Comparison of ENCODE assay signal across 1 cellular context in the genomic region with DNA sequence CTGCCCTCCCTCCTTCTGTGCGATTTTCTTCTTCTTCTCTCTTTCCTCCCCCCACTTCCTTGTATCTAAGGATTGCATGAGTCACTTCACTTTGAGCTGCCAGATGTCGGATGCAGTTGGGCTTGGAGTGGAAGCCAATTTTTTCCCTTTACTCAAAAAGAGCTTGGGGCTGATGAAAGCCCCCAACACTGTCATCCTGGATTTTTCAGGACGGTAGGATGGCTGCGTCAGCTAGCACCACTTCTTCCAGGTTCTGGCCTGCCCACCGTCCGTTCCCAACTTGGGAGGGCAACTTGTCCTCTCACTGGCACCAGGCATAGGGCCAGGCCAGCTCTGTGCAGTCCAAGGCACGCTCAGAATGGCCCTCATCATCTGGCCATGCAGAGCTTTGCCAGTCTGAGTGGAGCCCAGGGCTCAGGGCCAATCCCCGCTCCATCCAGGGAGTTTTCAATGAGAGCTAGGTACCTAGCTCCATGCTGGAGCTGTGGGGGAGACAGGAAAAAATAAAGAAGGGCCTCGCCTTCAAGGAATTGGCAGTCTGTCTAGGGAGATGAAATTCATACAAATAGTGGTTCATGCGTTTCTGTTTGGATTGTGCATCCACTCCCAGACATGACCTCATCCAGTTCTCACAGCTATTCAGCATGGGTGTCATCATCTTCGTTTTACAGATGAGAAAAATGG.
TF ChIP-seq lines count a peak whose summit lies in the region.

No MANE protein-coding gene starts in this region.

TF ChIP-seq in SK-N-SH, 30 proteins besides CTCF, POLR2A, EP300 and RAD21 (continued from another document):
- TF ChIP-seq, protein P1, sequence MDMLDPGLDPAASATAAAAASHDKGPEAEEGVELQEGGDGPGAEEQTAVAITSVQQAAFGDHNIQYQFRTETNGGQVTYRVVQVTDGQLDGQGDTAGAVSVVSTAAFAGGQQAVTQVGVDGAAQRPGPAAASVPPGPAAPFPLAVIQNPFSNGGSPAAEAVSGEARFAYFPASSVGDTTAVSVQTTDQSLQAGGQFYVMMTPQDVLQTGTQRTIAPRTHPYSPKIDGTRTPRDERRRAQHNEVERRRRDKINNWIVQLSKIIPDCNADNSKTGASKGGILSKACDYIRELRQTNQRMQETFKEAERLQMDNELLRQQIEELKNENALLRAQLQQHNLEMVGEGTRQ (IDR thresholded peaks at IDR 0.05; ENCODE audit: borderline replicate concordance, low read depth, low read length) = no peak
- TF ChIP-seq, protein P2, sequence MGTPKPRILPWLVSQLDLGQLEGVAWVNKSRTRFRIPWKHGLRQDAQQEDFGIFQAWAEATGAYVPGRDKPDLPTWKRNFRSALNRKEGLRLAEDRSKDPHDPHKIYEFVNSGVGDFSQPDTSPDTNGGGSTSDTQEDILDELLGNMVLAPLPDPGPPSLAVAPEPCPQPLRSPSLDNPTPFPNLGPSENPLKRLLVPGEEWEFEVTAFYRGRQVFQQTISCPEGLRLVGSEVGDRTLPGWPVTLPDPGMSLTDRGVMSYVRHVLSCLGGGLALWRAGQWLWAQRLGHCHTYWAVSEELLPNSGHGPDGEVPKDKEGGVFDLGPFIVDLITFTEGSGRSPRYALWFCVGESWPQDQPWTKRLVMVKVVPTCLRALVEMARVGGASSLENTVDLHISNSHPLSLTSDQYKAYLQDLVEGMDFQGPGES (IDR thresholded peaks at IDR 0.05; ENCODE audit: low read depth, low read length) = no peak
- TF ChIP-seq FOXM1 (IDR thresholded peaks at IDR 0.05; ENCODE audit: low read depth) = no peak
- no peak for TF ChIP-seq RFX5 (IDR thresholded peaks at IDR 0.05; ENCODE audit: low read length)
- TF ChIP-seq FOSL2 (IDR thresholded peaks at IDR 0.05; ENCODE audit: borderline replicate concordance, low read depth) = peak; percentile 92
- TF ChIP-seq SMC3 (IDR thresholded peaks at IDR 0.05; ENCODE audit: low read depth, low read length) = no peak
- TF ChIP-seq TEAD4 (IDR thresholded peaks at IDR 0.05; ENCODE audit: borderline replicate concordance, insufficient read depth) = no peak
- no peak for TF ChIP-seq GATA2 (CRISPR knock-in tag; IDR thresholded peaks at IDR 0.05)
- peak; percentile 63; the same call in 1 of the 2 replicates for TF ChIP-seq ELF1 (IDR thresholded peaks at IDR 0.05)
- peak; percentile 92 for TF ChIP-seq TCF12 (IDR thresholded peaks at IDR 0.05)
- TF ChIP-seq YY1 (IDR thresholded peaks at IDR 0.05; ENCODE audit: low read depth) = no peak
- peak; percentile 92 for TF ChIP-seq JUND (IDR thresholded peaks at IDR 0.05)
- no peak for TF ChIP-seq FOXJ3 (CRISPR knock-in tag; IDR thresholded peaks at IDR 0.05)
- TF ChIP-seq RCOR1 (IDR thresholded peaks at IDR 0.05; ENCODE audit: low read length) = no peak
- TF ChIP-seq, protein P3, sequence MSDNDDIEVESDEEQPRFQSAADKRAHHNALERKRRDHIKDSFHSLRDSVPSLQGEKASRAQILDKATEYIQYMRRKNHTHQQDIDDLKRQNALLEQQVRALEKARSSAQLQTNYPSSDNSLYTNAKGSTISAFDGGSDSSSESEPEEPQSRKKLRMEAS (IDR thresholded peaks at IDR 0.05; ENCODE audit: low read depth) = peak; percentile 53
- TF ChIP-seq NFIC (IDR thresholded peaks at IDR 0.05; ENCODE audit: borderline replicate concordance) = peak; percentile 87
- TF ChIP-seq, protein P4, sequence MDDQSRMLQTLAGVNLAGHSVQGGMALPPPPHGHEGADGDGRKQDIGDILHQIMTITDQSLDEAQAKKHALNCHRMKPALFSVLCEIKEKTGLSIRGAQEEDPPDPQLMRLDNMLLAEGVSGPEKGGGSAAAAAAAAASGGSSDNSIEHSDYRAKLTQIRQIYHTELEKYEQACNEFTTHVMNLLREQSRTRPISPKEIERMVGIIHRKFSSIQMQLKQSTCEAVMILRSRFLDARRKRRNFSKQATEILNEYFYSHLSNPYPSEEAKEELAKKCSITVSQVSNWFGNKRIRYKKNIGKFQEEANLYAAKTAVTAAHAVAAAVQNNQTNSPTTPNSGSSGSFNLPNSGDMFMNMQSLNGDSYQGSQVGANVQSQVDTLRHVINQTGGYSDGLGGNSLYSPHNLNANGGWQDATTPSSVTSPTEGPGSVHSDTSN (IDR thresholded peaks at IDR 0.05) = peak; percentile 54
